ENCODE assay signal across 15 cellular contexts in genomic region chr1:84611091-84611490, GRCh38. TPM values are rescaled to one million over a fixed set of nuclear protein-coding genes. Genes with fewer than 3 reads are reported as not detected.
DNase-seq lines count a peak whose midpoint lies in the region; ATAC-seq and TF ChIP-seq lines count a peak whose summit lies in the region.
"Had no signal": no experiment of that assay in that cellular context is flagged by ENCODE, and none has a peak within 500 bp of the region (broad histone marks: within the 10 kb centered on the region; RNA-seq: fewer than 3 reads in every experiment).

No MANE protein-coding gene starts in this region.

- 25% methylated on average over 1 of the region's 1 CpG for WGBS in esophagus muscularis mucosa

- DNase-seq in HFFc6, result no peak
- peak; percentile 24 for DNase-seq in esophagus muscularis mucosa (ENCODE audit: extremely low spot score)
- no peak for DNase-seq in sciatic nerve (ENCODE audit: low spot score)
- DNase-seq in inferior parietal cortex (ENCODE audit: extremely low spot score), result no peak
- no peak for DNase-seq in stimulated activated CD4-positive, alpha-beta T cell treated with anti-CD3 and anti-CD28 coated beads, Interleukin-4, amount 100 ng/mL, for 4 hours
- DNase-seq: Karpas-422, NCI-H1417 treated with DMSO at 0.1 percent for 48 hours, NCI-H2029 treated with DMSO at 0.1 percent for 48 hours, NCI-H510A treated with DMSO at 0.1 percent for 48 hours, Peyer's patch, Right ventricle myocardium superior had no signal

- H3K9me3 Mint-ChIP-seq in HFFc6, result peaks cover 24% of the 10 kb centered on the region
- H3K9me3 Mint-ChIP-seq in activated T-helper 17 cell treated with anti-CD3 and anti-CD28 coated beads, Interleukin-2, amount 50 U/mL, for 72 hours, result peaks cover 14% of the 10 kb centered on the region

- no peak overlapping the region for H3K27ac ChIP-seq in esophagus muscularis mucosa (replicated peaks in 1 of 4)
- H3K27ac ChIP-seq: Peyer's patch had no signal

- H3K36me3 ChIP-seq in esophagus muscularis mucosa, result no peaks in the 10 kb centered on the region
- H3K36me3 ChIP-seq: Peyer's patch had no signal

- H3K4me1 ChIP-seq in esophagus muscularis mucosa, result peaks cover 0 to 13% (median 3%) of the 10 kb centered on the region in 4 donors
- H3K4me1 ChIP-seq: Peyer's patch had no signal

- no peak for TF ChIP-seq POLR2A in esophagus muscularis mucosa (IDR thresholded peaks at IDR 0.05; ENCODE audit: low read depth)

- no peak for TF ChIP-seq CTCF in HFFc6 (IDR thresholded peaks at IDR 0.05)
- TF ChIP-seq CTCF in esophagus muscularis mucosa (IDR thresholded peaks at IDR 0.05), result no peak

- intact Hi-C loops in esophagus muscularis mucosa (cut with DNase I) (no loop called here), sciatic nerve (cut with DNase I) (no loop called here)

- no peak for TF ChIP-seq EP300 in esophagus muscularis mucosa (IDR thresholded peaks at IDR 0.05)

- ATAC-seq in activated T-helper 17 cell treated with anti-CD3 and anti-CD28 coated beads, Interleukin-2, amount 50 U/mL, for 72 hours (replicated peaks), result no peak
- ATAC-seq in sciatic nerve (peak; percentile 55), HG03469 (IDR thresholded peaks at IDR 0.05; ENCODE audit: unreplicated experiment) (no peak)
- ATAC-seq: HepG2 had no signal

- H3K9me3 ChIP-seq in esophagus muscularis mucosa, result no peaks in the 10 kb centered on the region

- H3K27me3 Mint-ChIP-seq in HFFc6 (ENCODE audit: insufficient read depth), result no peaks in the 10 kb centered on the region
- H3K27me3 Mint-ChIP-seq in activated T-helper 17 cell treated with anti-CD3 and anti-CD28 coated beads, Interleukin-2, amount 50 U/mL, for 72 hours, result peaks cover 11% of the 10 kb centered on the region
- H3K27me3 Mint-ChIP-seq: B cell had no signal

- H3K27me3 ChIP-seq in esophagus muscularis mucosa, result no peaks in the 10 kb centered on the region
- H3K27me3 ChIP-seq: Peyer's patch had no signal

- H3K4me1 Mint-ChIP-seq in HFFc6 (ENCODE audit: low read depth), result peaks cover 24% of the 10 kb centered on the region
- H3K4me1 Mint-ChIP-seq in activated T-helper 17 cell treated with anti-CD3 and anti-CD28 coated beads, Interleukin-2, amount 50 U/mL, for 72 hours, result no peaks in the 10 kb centered on the region
- H3K4me1 Mint-ChIP-seq: B cell had no signal

- peaks cover 23% of the 10 kb centered on the region for H3K36me3 Mint-ChIP-seq in HFFc6 (ENCODE audit: low read depth)
- no peaks in the 10 kb centered on the region for H3K36me3 Mint-ChIP-seq in activated T-helper 17 cell treated with anti-CD3 and anti-CD28 coated beads, Interleukin-2, amount 50 U/mL, for 72 hours (ENCODE audit: low read depth)

- peak overlapping the region; percentile 72 for H3K27ac Mint-ChIP-seq in HFFc6
- peak overlapping the region; percentile 53 for H3K27ac Mint-ChIP-seq in activated T-helper 17 cell treated with anti-CD3 and anti-CD28 coated beads, Interleukin-2, amount 50 U/mL, for 72 hours
- H3K27ac Mint-ChIP-seq: B cell had no signal

- no peak overlapping the region for H3K4me3 Mint-ChIP-seq in HFFc6
- no peak overlapping the region for H3K4me3 Mint-ChIP-seq in activated T-helper 17 cell treated with anti-CD3 and anti-CD28 coated beads, Interleukin-2, amount 50 U/mL, for 72 hours
- H3K4me3 Mint-ChIP-seq: B cell had no signal

- no peak overlapping the region for H3K4me3 ChIP-seq in esophagus muscularis mucosa
- H3K4me3 ChIP-seq: Peyer's patch had no signal

RNA-seq across cellular contexts. Expression of gene CTBS, which starts 36.9 kb away (rescaled TPM):
- 10 to 100 TPM; 15.4 to 21.2 (median 17.8) TPM for total RNA-seq in HFFc6 (2021; fragmentation: NEBNext Ultra II Directional; extraction: Animal tissue kit (Norgen Biotek cat#: 25700))
- 10 to 100 TPM; 14.0 to 18.0 TPM for total RNA-seq in activated T-helper 17 cell treated with anti-CD3 and anti-CD28 coated beads, Interleukin-2, amount 50 U/mL, for 72 hours
- total RNA-seq in esophagus muscularis mucosa, result 1 to 10 TPM; 7.1 to 8.9 (median 8.5) TPM
- 18.1 TPM for total RNA-seq in sciatic nerve
